8 cellular contexts compared by ENCODE assay signal in genomic region chr1:166489670-166490436, GRCh38.
DNase-seq lines count a peak whose midpoint lies in the region; ATAC-seq, FAIRE-seq and TF ChIP-seq lines count a peak whose summit lies in the region.

No MANE protein-coding gene starts in this region.

- no peaks in the 10 kb centered on the region for H3K9me3 Mint-ChIP-seq in HFFc6

- no peaks in the 10 kb centered on the region; the same call in 1 of the 2 replicates for H3K4me1 Mint-ChIP-seq in HFFc6 (ENCODE audit: low read depth)

- H3K4me3 ChIP-seq in kidney (ENCODE audit: low read length in 2 of 2) = peak overlapping the region; percentile 31 to 54

- no peaks in the 10 kb centered on the region for H3K27me3 Mint-ChIP-seq in HFFc6 (ENCODE audit: insufficient read depth)

- H3K27ac ChIP-seq in kidney (ENCODE audit: low read depth in 2 of 2, low read length in 2 of 2) = no peak overlapping the region

- H3K9me3 ChIP-seq in kidney (ENCODE audit: control insufficient read depth in 1 of 2, low read length in 2 of 2) = no peaks in the 10 kb centered on the region

- H3K9ac ChIP-seq in kidney (ENCODE audit: low read length in 2 of 2) = peak overlapping the region in 1 of 2 donors; percentile 51

- FAIRE-seq in kidney (lab: Jason Lieb, UNC) = no peak

- no peak for TF ChIP-seq CTCF in kidney (IDR thresholded peaks at IDR 0.05; ENCODE audit: borderline replicate concordance, extremely low read depth, insufficient read depth)
- no peak for TF ChIP-seq CTCF in HFFc6 (IDR thresholded peaks at IDR 0.05)

- H3K36me3 ChIP-seq in kidney (ENCODE audit: control insufficient read depth in 1 of 2, insufficient read depth in 2 of 2, low read length in 2 of 2) = no peaks in the 10 kb centered on the region

- peak; percentile 14 for DNase-seq in Ammon's horn (ENCODE audit: low spot score)
- DNase-seq in NOMO-1 treated with dmso at 0.1 percent for 144 hours (lab: John Stamatoyannopoulos, UW; ENCODE audit: unreplicated experiment) = peak; percentile 48
- peak; percentile 25 for DNase-seq in activated T-cell treated with anti-CD3 and anti-CD28 coated beads for 4 hours
- DNase-seq in kidney = peak; percentile 60
- peak; percentile 5 to 9 for DNase-seq in stimulated activated CD8-positive, alpha-beta memory T cell treated with anti-CD3 and anti-CD28 coated beads, Interleukin-2, amount 100 ng/mL, for 1 hour (ENCODE audit: low read depth in 2 of 2)
- no peak for DNase-seq in HFFc6

- no peaks in the 10 kb centered on the region for H3K4me1 ChIP-seq in kidney (ENCODE audit: control insufficient read depth in 1 of 2, insufficient read depth in 1 of 2, low read depth in 1 of 2, low read length in 2 of 2)

- in situ Hi-C loops in GM18951 (cut with MboI; ENCODE audit: low sequenced_read_pairs, unreplicated experiment) = loop anchor here (25.0 kb wide), 1 partner anchor 553 kb away; no protein-coding TSS in a partner anchor

- peak; percentile 83 for ATAC-seq in HG03097 (IDR thresholded peaks at IDR 0.05; ENCODE audit: low FRiP score, unreplicated experiment)

- peak; percentile 44 for TF ChIP-seq POLR2A in GM18951 (IDR thresholded peaks at IDR 0.05; ENCODE audit: extremely low read depth, insufficient read depth, insufficient read length)

- intact Hi-C loops in kidney (cut with DNase I) = no loop called here

- H3K36me3 Mint-ChIP-seq in HFFc6 (ENCODE audit: low read depth) = no peaks in the 10 kb centered on the region

- H3K4me3 Mint-ChIP-seq in HFFc6 = no peak overlapping the region

- H3K27ac Mint-ChIP-seq in HFFc6 = no peak overlapping the region
